Comparison of ENCODE assay signal across 14 cellular contexts in the genomic region with DNA sequence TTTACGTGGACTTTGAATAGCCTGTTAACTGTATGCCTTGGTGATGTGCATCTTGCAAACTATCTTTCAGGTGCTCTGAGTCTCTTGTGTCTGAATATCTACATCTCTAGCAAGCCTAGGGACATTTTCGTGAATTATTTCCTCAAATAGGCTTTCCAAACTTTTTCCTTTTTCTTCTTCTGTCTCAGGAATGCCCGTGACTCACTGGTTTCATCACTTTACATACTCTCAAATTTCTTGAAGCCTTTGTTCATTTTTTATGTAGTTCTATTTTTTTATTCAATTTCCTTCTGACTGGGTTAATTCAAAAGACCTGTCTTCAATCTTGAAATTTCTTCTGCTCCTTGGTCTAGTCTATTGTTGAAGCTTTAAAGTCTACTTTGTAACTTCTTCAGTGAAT.
DNase-seq lines count a peak whose midpoint lies in the region; ATAC-seq and TF ChIP-seq lines count a peak whose summit lies in the region.
"Had no signal": no experiment of that assay in that cellular context is flagged by ENCODE, and none has a peak within 500 bp of the region (broad histone marks: within the 10 kb centered on the region; RNA-seq: fewer than 3 reads in every experiment).

No MANE protein-coding gene starts in this region.

- no peak for ATAC-seq in HG02981 (IDR thresholded peaks at IDR 0.05; ENCODE audit: unreplicated experiment)
- ATAC-seq: HCT116 had no signal

- H3K4me3 ChIP-seq in choroid plexus epithelial cell (ENCODE audit: low read depth, low read length) (no peak overlapping the region), fibroblast of the aortic adventitia (ENCODE audit: low read depth, low read length) (no peak overlapping the region)

- DNase-seq in ELR (ENCODE audit: low read depth) (peak; percentile 26), LHCN-M2 (ENCODE audit: low read depth) (peak; percentile 54), choroid plexus epithelial cell (ENCODE audit: low read depth) (peak; percentile 24), fibroblast of the aortic adventitia (ENCODE audit: low read depth) (peak; percentile 28), OCI-M1 (lab: John Stamatoyannopoulos, UW) (no peak), NCI-H2196 (lab: John Stamatoyannopoulos, UW; ENCODE audit: unreplicated experiment) (no peak), foreskin melanocyte (no peak)
- DNase-seq: ACHN; C1 segment of cervical spinal cord; CD4-positive, alpha-beta T cell; DMS79; GDM1 had no signal

- no peak for TF ChIP-seq CTCF in choroid plexus epithelial cell (conservative IDR thresholded peaks at IDR 0.05; ENCODE audit: low read depth, low read length)
- no peak for TF ChIP-seq CTCF in fibroblast of the aortic adventitia (IDR thresholded peaks at IDR 0.05; ENCODE audit: insufficient read depth, low read length)

Comparison
In these comparisons a context has a peak if more than half of its experiments do, and no peak if none do; other contexts are left out.
1. DNase-seq: peak in ELR (single experiment), LHCN-M2 (single experiment), choroid plexus epithelial cell (single experiment) and fibroblast of the aortic adventitia (single experiment); none in OCI-M1 (single experiment), NCI-H2196 (single experiment) and foreskin melanocyte (single experiment).